12 cellular contexts compared by ENCODE assay signal in the genomic region with DNA sequence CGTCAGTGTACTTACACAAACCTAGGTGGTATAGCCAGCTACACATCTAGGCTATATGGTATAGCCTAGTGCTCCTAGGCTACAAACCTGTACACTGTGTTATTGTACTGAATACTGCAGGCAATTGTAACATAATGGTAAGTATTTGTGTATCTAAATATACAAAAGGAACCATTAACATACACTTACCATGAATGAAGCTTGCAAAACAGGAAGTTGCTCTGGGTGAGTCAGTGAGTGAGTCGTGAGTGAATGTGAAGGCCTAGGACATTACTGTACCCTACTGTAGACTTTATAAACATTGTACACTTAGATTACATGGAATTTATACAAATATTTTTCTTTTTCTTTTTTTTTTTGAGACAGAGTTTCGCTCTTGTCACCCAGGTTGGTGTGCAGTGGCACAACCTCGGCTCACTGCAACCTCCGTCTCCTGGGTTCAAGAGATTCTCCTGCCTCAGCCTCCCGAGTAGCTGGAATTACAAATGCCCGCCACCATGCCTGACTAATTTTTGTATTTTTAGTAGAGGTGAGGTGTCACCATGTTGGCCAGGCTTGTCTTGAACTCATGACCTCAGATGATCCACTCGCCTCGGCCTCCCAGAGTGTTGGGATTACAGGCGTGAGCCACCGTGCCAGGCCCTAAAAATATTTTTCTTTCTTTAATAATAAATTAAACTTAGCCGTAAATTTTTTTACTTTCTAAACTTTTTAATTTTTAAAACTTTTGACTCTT. TPM values are rescaled to one million over a fixed set of nuclear protein-coding genes. Genes with fewer than 3 reads are reported as not detected.
DNase-seq lines count a peak whose midpoint lies in the region; ATAC-seq, FAIRE-seq and TF ChIP-seq lines count a peak whose summit lies in the region.
"Had no signal": no experiment of that assay in that cellular context is flagged by ENCODE, and none has a peak within 500 bp of the region (broad histone marks: within the 10 kb centered on the region; RNA-seq: fewer than 3 reads in every experiment).

No MANE protein-coding gene starts in this region.

- H3K27ac Mint-ChIP-seq in CD4-positive, alpha-beta memory T cell = no peak overlapping the region
- H3K27ac Mint-ChIP-seq: natural killer cell had no signal

- H3K9me3 Mint-ChIP-seq in CD4-positive, alpha-beta memory T cell = peaks cover 0 to 2% (median 0%) of the 10 kb centered on the region in 8 donors
- H3K9me3 Mint-ChIP-seq: natural killer cell had no signal

- no peak for TF ChIP-seq RAD21 in A549 (conservative IDR thresholded peaks at IDR 0.05 in 1 of 2, IDR thresholded peaks at IDR 0.05 in 1 of 2)

- no peak for TF ChIP-seq EP300 in A549 (IDR thresholded peaks at IDR 0.05)

- 0 out of 6 replicates have a peak overlapping the region, but pooled peaks of 1 of the 2 experiments have one; percentile 19 for H3K27ac ChIP-seq in A549
- no peak overlapping the region for H3K27ac ChIP-seq in CD4-positive, alpha-beta memory T cell (ENCODE audit: low read depth, low read length)
- H3K27ac ChIP-seq: uterus had no signal

- WGBS in A549 (ENCODE audit: missing lambda C conversion rate) = 70% methylated on average over 12 of the region's 12 CpGs

- no peaks in the 10 kb centered on the region for H3K36me3 Mint-ChIP-seq in CD4-positive, alpha-beta memory T cell
- H3K36me3 Mint-ChIP-seq: natural killer cell had no signal

- TF ChIP-seq POLR2A in A549 (IDR thresholded peaks at IDR 0.05; ENCODE audit: low read length) = no peak

- no peak overlapping the region for H3K4me3 ChIP-seq in A549
- no peak overlapping the region for H3K4me3 ChIP-seq in CD4-positive, alpha-beta memory T cell (ENCODE audit: low read length in 2 of 2)
- H3K4me3 ChIP-seq: uterus had no signal

- peaks cover 8% of the 10 kb centered on the region for H3K4me1 ChIP-seq in A549
- no peaks in the 10 kb centered on the region for H3K4me1 ChIP-seq in CD4-positive, alpha-beta memory T cell (ENCODE audit: insufficient read depth, low read length)
- H3K4me1 ChIP-seq: uterus had no signal

- DNase-seq in A549 (ENCODE audit: low read depth in 1 of 2, low spot score in 1 of 2) (peak in 1 of 2 experiments; percentile 25), HS-5 (ENCODE audit: low read depth) (peak; percentile 78), SKM-1 (lab: John Stamatoyannopoulos, UW; ENCODE audit: unreplicated experiment) (peak; percentile 31), fibroblast of peridontal ligament (ENCODE audit: extremely low read depth) (peak; percentile 79)
- DNase-seq in CD4-positive, alpha-beta memory T cell = no peak
- DNase-seq: erythroblast, natural killer cell, uterus had no signal

- CTCF ChIA-PET in A549 (lab: Yijun Ruan, JAX) = interaction anchor here (0.8 to 2.0 kb wide), 4 partner anchors 15 to 110 kb away, joined by 3 to 8 read pairs (median 3); no protein-coding TSS in a partner anchor
- CTCF ChIA-PET in CD4-positive, alpha-beta memory T cell (lab: Charles Lee; ENCODE audit: partially characterized antibody) = no interaction called here

- no peaks in the 10 kb centered on the region for H3K36me3 ChIP-seq in CD4-positive, alpha-beta memory T cell (ENCODE audit: insufficient read depth, low read length)
- H3K36me3 ChIP-seq: uterus had no signal

- no peak for FAIRE-seq in A549 (lab: Jason Lieb, UNC)

- H3K4me3 Mint-ChIP-seq in CD4-positive, alpha-beta memory T cell = no peak overlapping the region
- H3K4me3 Mint-ChIP-seq: natural killer cell had no signal

- H3K27me3 Mint-ChIP-seq in CD4-positive, alpha-beta memory T cell = peaks cover 3 to 4% of the 10 kb centered on the region in 2 donors

- no peak for TF ChIP-seq CTCF in A549 (IDR thresholded peaks at IDR 0.05)

- no peak overlapping the region for H3K4me2 ChIP-seq in A549

- POLR2A ChIA-PET in A549 (lab: Yijun Ruan, JAX) = no interaction called here
- POLR2A ChIA-PET in CD4-positive, alpha-beta memory T cell (lab: Charles Lee; ENCODE audit: partially characterized antibody) = no interaction called here

- no peaks in the 10 kb centered on the region for H3K27me3 ChIP-seq in CD4-positive, alpha-beta memory T cell (ENCODE audit: insufficient read depth, low read length)
- H3K27me3 ChIP-seq: uterus had no signal

- ATAC-seq in A549 = peak in 1 of 2 experiments; percentile 64; a peak in 3 of 6 replicates
- no peak for ATAC-seq in GM21576 (IDR thresholded peaks at IDR 0.05; ENCODE audit: unreplicated experiment)
- no peak for ATAC-seq in HG03108 (IDR thresholded peaks at IDR 0.05; ENCODE audit: unreplicated experiment)
- ATAC-seq in HG02798 (IDR thresholded peaks at IDR 0.05; ENCODE audit: poor library complexity, unreplicated experiment) = no peak
- ATAC-seq: natural killer cell had no signal

- H3K9me3 ChIP-seq in A549 = 0 out of 3 replicates have a peak, but pooled peaks cover 3% of the 10 kb centered on the region
- no peaks in the 10 kb centered on the region for H3K9me3 ChIP-seq in CD4-positive, alpha-beta memory T cell (ENCODE audit: control insufficient read depth in 1 of 2, low read length in 2 of 2)
- H3K9me3 ChIP-seq: uterus had no signal

- H3K4me1 Mint-ChIP-seq in CD4-positive, alpha-beta memory T cell = no peaks in the 10 kb centered on the region
- H3K4me1 Mint-ChIP-seq: natural killer cell had no signal

- intact Hi-C loops in CD4-positive, alpha-beta memory T cell (cut with micrococcal nuclease) = no loop called here

TF ChIP-seq in A549, 52 proteins besides CTCF, POLR2A, EP300 and RAD21:
- no peak for TF ChIP-seq FOSB (CRISPR knock-in tag; IDR thresholded peaks at IDR 0.05)
- no peak for TF ChIP-seq ESRRA (IDR thresholded peaks at IDR 0.05; ENCODE audit: borderline replicate concordance, low read length)
- peak; percentile 22; the same call in 1 of the 2 replicates for TF ChIP-seq JUNB (IDR thresholded peaks at IDR 0.05)
- 0 out of 4 replicates have a peak, but pooled peaks of 1 of the 2 experiments have one; percentile 19 for TF ChIP-seq CEBPB (IDR thresholded peaks at IDR 0.05)
- TF ChIP-seq ZC3H11A (IDR thresholded peaks at IDR 0.05) = no peak
- TF ChIP-seq BHLHE40 (IDR thresholded peaks at IDR 0.05; ENCODE audit: low read depth, low read length) = no peak
- TF ChIP-seq FOXS1 (CRISPR knock-in tag; IDR thresholded peaks at IDR 0.05) = no peak
- TF ChIP-seq RCOR1 (IDR thresholded peaks at IDR 0.05; ENCODE audit: low read depth, low read length) = no peak
- no peak for TF ChIP-seq FOSL2 (IDR thresholded peaks at IDR 0.05)
- peak; percentile 44 for TF ChIP-seq FOSL2 (CRISPR knock-in tag; IDR thresholded peaks at IDR 0.05)

RNA-seq across cellular contexts. Expression of gene KIAA1755, which starts 15.4 kb away (rescaled TPM):
- 0.04 and 0.05 TPM in 2 replicates for polyA plus RNA-seq in A549 (2011; rRNA removed)
- 0.07 and 0.10 TPM in 2 replicates for polyA plus RNA-seq in A549 (2012; cell fraction: cytosol; rRNA removed)
- 0.28 and 0.33 TPM in 2 replicates for polyA plus RNA-seq in A549 (2012; cell fraction: nucleus; rRNA removed)
- 0.13 to 0.25 TPM (median 0.21 TPM) in 3 replicates for polyA plus RNA-seq in A549 (2017; fragmentation: RNase III; extraction: RNeasy Plus Mini Kit Qiagen cat#74134 plus additional on column Dnase treatment)
- 0.17 and 0.24 TPM in 2 replicates for polyA minus RNA-seq in A549 (2011; rRNA and poly(A)+ RNA removed)
- total RNA-seq in CD4-positive, alpha-beta memory T cell = not detected
- not detected for polyA plus RNA-seq in CD4-positive, alpha-beta memory T cell
- total RNA-seq: natural killer cell; T-helper 1 cell treated with Interleukin-12 subunit alpha and Interleukin-12 subunit beta and Interleukin-4 antibody, amounts not matched to agents 30 ng/mL and 1 ng/mL, for 36 hours had no signal

RNA-seq across cellular contexts. Expression of gene BPI, which starts 28.0 kb away (rescaled TPM):
- not detected in 2 replicates for polyA plus RNA-seq in A549 (2011; rRNA removed)
- not detected in 2 replicates for polyA plus RNA-seq in A549 (2012; cell fraction: cytosol; rRNA removed)
- polyA plus RNA-seq in A549 (2012; cell fraction: nucleus; rRNA removed) = not detected in 2 replicates
- not detected in 3 replicates for polyA plus RNA-seq in A549 (2017; fragmentation: RNase III; extraction: RNeasy Plus Mini Kit Qiagen cat#74134 plus additional on column Dnase treatment)
- polyA minus RNA-seq in A549 (2011; rRNA and poly(A)+ RNA removed) = not detected in 2 replicates
- not detected for total RNA-seq in CD4-positive, alpha-beta memory T cell
- not detected for polyA plus RNA-seq in CD4-positive, alpha-beta memory T cell
- total RNA-seq: T-helper 1 cell treated with Interleukin-12 subunit alpha and Interleukin-12 subunit beta and Interleukin-4 antibody, amounts not matched to agents 30 ng/mL and 1 ng/mL, for 36 hours had no signal

Comparison
In these comparisons a context has a peak if more than half of its experiments do, and no peak if none do; other contexts are left out.
1. DNase-seq: peak in HS-5 (single experiment), SKM-1 (single experiment) and fibroblast of peridontal ligament (single experiment); none in CD4-positive, alpha-beta memory T cell (0 of 5).